In the genomic region with DNA sequence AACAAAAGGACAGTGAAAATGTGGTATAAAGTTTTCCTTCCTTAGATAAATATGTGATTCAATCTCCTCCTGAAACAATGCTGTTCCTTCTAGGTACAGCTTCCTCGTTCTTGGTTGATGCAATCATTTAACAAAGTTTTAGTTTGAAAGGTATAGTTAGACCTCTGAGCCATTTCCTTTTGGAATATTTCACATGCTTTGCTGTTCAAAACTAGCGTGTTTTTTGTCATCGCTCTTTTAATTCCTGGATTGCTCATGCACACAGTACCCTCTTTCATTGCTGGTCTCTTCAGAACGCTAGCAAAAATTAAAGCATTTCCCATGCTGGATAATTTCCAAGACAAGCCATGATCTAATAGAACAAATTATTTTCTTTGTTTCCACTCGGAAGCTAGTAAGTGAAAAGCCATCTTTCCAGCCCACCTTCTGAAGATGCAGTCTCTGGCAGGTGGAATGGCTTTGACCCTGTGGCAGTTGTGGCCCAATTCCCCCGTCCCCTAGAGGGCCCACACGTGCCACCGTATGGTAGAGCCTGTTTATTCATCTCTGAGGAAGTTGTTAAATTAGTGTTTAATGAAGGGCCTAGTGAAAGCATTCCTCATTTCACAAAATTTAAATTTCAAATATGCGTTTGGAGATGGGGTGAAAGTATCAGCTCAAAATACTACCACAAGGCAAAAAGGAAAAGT, we compare ENCODE assay signal across 1 cellular context.
TF ChIP-seq lines count a peak whose summit lies in the region.

No MANE protein-coding gene starts in this region.

TF ChIP-seq in GM23338, 12 proteins besides CTCF, POLR2A, EP300 and RAD21 (continued from another document):
- TF ChIP-seq REST (IDR thresholded peaks at IDR 0.05; ENCODE audit: unreplicated experiment) = no peak
- TF ChIP-seq JUNB (IDR thresholded peaks at IDR 0.05; ENCODE audit: unreplicated experiment) = no peak
- TF ChIP-seq EZH2 (IDR thresholded peaks at IDR 0.05; ENCODE audit: low read depth, unreplicated experiment) = no peak
- no peak for TF ChIP-seq ZNF331 (CRISPR knock-in tag; IDR thresholded peaks at IDR 0.05; ENCODE audit: low read depth)
- TF ChIP-seq, protein P1, sequence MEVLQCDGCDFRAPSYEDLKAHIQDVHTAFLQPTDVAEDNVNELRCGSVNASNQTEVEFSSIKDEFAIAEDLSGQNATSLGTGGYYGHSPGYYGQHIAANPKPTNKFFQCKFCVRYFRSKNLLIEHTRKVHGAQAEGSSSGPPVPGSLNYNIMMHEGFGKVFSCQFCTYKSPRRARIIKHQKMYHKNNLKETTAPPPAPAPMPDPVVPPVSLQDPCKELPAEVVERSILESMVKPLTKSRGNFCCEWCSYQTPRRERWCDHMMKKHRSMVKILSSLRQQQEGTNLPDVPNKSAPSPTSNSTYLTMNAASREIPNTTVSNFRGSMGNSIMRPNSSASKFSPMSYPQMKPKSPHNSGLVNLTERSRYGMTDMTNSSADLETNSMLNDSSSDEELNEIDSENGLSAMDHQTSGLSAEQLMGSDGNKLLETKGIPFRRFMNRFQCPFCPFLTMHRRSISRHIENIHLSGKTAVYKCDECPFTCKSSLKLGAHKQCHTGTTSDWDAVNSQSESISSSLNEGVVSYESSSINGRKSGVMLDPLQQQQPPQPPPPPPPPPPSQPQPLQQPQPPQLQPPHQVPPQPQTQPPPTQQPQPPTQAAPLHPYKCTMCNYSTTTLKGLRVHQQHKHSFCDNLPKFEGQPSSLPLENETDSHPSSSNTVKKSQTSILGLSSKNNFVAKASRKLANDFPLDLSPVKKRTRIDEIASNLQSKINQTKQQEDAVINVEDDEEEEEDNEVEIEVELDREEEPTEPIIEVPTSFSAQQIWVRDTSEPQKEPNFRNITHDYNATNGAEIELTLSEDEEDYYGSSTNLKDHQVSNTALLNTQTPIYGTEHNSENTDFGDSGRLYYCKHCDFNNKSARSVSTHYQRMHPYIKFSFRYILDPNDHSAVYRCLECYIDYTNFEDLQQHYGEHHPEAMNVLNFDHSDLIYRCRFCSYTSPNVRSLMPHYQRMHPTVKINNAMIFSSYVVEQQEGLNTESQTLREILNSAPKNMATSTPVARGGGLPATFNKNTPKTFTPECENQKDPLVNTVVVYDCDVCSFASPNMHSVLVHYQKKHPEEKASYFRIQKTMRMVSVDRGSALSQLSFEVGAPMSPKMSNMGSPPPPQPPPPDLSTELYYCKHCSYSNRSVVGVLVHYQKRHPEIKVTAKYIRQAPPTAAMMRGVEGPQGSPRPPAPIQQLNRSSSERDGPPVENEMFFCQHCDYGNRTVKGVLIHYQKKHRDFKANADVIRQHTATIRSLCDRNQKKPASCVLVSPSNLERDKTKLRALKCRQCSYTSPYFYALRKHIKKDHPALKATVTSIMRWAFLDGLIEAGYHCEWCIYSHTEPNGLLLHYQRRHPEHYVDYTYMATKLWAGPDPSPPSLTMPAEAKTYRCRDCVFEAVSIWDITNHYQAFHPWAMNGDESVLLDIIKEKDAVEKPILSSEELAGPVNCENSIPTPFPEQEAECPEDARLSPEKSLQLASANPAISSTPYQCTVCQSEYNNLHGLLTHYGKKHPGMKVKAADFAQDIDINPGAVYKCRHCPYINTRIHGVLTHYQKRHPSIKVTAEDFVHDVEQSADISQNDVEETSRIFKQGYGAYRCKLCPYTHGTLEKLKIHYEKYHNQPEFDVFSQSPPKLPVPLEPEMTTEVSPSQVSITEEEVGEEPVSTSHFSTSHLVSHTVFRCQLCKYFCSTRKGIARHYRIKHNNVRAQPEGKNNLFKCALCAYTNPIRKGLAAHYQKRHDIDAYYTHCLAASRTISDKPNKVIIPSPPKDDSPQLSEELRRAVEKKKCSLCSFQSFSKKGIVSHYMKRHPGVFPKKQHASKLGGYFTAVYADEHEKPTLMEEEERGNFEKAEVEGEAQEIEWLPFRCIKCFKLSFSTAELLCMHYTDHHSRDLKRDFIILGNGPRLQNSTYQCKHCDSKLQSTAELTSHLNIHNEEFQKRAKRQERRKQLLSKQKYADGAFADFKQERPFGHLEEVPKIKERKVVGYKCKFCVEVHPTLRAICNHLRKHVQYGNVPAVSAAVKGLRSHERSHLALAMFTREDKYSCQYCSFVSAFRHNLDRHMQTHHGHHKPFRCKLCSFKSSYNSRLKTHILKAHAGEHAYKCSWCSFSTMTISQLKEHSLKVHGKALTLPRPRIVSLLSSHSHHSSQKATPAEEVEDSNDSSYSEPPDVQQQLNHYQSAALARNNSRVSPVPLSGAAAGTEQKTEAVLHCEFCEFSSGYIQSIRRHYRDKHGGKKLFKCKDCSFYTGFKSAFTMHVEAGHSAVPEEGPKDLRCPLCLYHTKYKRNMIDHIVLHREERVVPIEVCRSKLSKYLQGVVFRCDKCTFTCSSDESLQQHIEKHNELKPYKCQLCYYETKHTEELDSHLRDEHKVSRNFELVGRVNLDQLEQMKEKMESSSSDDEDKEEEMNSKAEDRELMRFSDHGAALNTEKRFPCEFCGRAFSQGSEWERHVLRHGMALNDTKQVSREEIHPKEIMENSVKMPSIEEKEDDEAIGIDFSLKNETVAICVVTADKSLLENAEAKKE (CRISPR knock-in tag; IDR thresholded peaks at IDR 0.05) = no peak
- no peak for TF ChIP-seq STAT1 (IDR thresholded peaks at IDR 0.05; ENCODE audit: unreplicated experiment)
- TF ChIP-seq ZNF114 (CRISPR knock-in tag; IDR thresholded peaks at IDR 0.05) = no peak
